ENCODE assay signal across 14 cellular contexts in genomic region chr16:85901760-85902365, GRCh38. TPM values are rescaled to one million over a fixed set of nuclear protein-coding genes. Genes with fewer than 3 reads are reported as not detected.
A peak's percentile ranks its signal among the peaks of the same experiment; 100 is the strongest.
DNase-seq lines count a peak whose midpoint lies in the region; ATAC-seq and TF ChIP-seq lines count a peak whose summit lies in the region.
"Had no signal": no experiment of that assay in that cellular context is flagged by ENCODE, and none has a peak within 500 bp of the region (broad histone marks: within the 10 kb centered on the region; RNA-seq: fewer than 3 reads in every experiment).

No MANE protein-coding gene starts in this region.

- H3K9ac ChIP-seq in MM.1S (ENCODE audit: low read length) (peak overlapping the region; percentile 29; the same call in 1 of the 2 replicates), duodenal mucosa (ENCODE audit: low read depth in 1 of 2, low read length in 2 of 2) (peak overlapping the region; percentile 10 to 50)

- H3K27ac Mint-ChIP-seq in stimulated activated naive CD8-positive, alpha-beta T cell treated with anti-CD3 and anti-CD28 coated beads, Interleukin-15, amount 100 ng/mL, for 72 hours: peak overlapping the region; percentile 81 to 93

- peak overlapping the region; percentile 87; the same call in 1 of the 2 replicates for H3K27ac ChIP-seq in MM.1S (ENCODE audit: low read length)
- H3K27ac ChIP-seq in duodenal mucosa (ENCODE audit: low read depth, low read length): peak overlapping the region; percentile 11
- H3K27ac ChIP-seq: neutrophil, SJCRH30 had no signal

- H3K9me3 ChIP-seq in MM.1S (replicated peaks; ENCODE audit: insufficient read depth, low read length) (no peaks in the 10 kb centered on the region), duodenal mucosa (ENCODE audit: control insufficient read depth in 1 of 2, low read length in 2 of 2) (no peaks in the 10 kb centered on the region)
- H3K9me3 ChIP-seq: SJCRH30 had no signal

- no peak for DNase-seq in activated T-cell treated with anti-CD3 and anti-CD28 coated beads, Interleukin-2, amount 50 U/mL, for 4 hours
- DNase-seq in activated T-cell treated with anti-CD3 and anti-CD28 coated beads for 4 hours (no peak), MM.1S (no peak), omental fat pad (ENCODE audit: low spot score) (no peak)
- DNase-seq in stimulated activated naive CD8-positive, alpha-beta T cell treated with anti-CD3 and anti-CD28 coated beads, Interleukin-15, amount 100 ng/mL, for 72 hours: no peak
- no peak for DNase-seq in stimulated activated CD4-positive, alpha-beta T cell treated with anti-CD3 and anti-CD28 coated beads, Interleukin-2, amount 100 ng/mL, for 48 hours
- DNase-seq: amygdala, glutamatergic neuron, NCI-H187 treated with DMSO at 0.1 percent for 48 hours, NCI-H82, SJCRH30 had no signal

- peak overlapping the region; percentile 66 for H3K4me2 ChIP-seq in MM.1S (ENCODE audit: low read depth, low read length)

- H3K36me3 ChIP-seq in MM.1S (replicated peaks; ENCODE audit: insufficient read depth, low read length): no peaks in the 10 kb centered on the region
- H3K36me3 ChIP-seq in duodenal mucosa (ENCODE audit: control insufficient read depth in 1 of 2, insufficient read depth in 2 of 2, low read length in 2 of 2): peaks cover 34 to 36% of the 10 kb centered on the region in 2 donors
- H3K36me3 ChIP-seq: neutrophil, SJCRH30 had no signal

- peaks cover 18% of the 10 kb centered on the region for H3K79me2 ChIP-seq in MM.1S (ENCODE audit: low read length)

- no peak for TF ChIP-seq CTCF in MM.1S (IDR thresholded peaks at IDR 0.05; ENCODE audit: low read length)
- TF ChIP-seq CTCF in omental fat pad (IDR thresholded peaks at IDR 0.05): no peak

- H3K4me3 Mint-ChIP-seq in activated T-cell treated with anti-CD3 and anti-CD28 coated beads, Interleukin-2, amount 50 U/mL, for 4 hours: peak overlapping the region; percentile 86
- peak overlapping the region; percentile 86 to 91 for H3K4me3 Mint-ChIP-seq in stimulated activated naive CD8-positive, alpha-beta T cell treated with anti-CD3 and anti-CD28 coated beads, Interleukin-15, amount 100 ng/mL, for 72 hours

- H3K9me2 ChIP-seq in MM.1S (replicated peaks; ENCODE audit: insufficient read depth, low read length): no peaks in the 10 kb centered on the region

- peaks cover 66% of the 10 kb centered on the region for H3K36me3 Mint-ChIP-seq in activated T-cell treated with anti-CD3 and anti-CD28 coated beads, Interleukin-2, amount 50 U/mL, for 4 hours (ENCODE audit: insufficient read depth)

- no peak overlapping the region for H2AFZ ChIP-seq in MM.1S (ENCODE audit: low read length)

- ATAC-seq in activated T-cell treated with anti-CD3 and anti-CD28 coated beads, Interleukin-2, amount 50 U/mL, for 4 hours: no peak
- ATAC-seq in stimulated activated naive CD8-positive, alpha-beta T cell treated with anti-CD3 and anti-CD28 coated beads, Interleukin-15, amount 100 ng/mL, for 72 hours: no peak
- no peak for ATAC-seq in omental fat pad (ENCODE audit: low FRiP score)
- ATAC-seq in GM19395 (IDR thresholded peaks at IDR 0.05; ENCODE audit: unreplicated experiment): no peak

- H4K20me1 ChIP-seq in MM.1S (ENCODE audit: insufficient read depth, low read length): no peaks in the 10 kb centered on the region

- H3F3A ChIP-seq in MM.1S (ENCODE audit: insufficient read depth, low read length): peaks cover 10% of the 10 kb centered on the region

- H3K9me3 Mint-ChIP-seq in activated T-cell treated with anti-CD3 and anti-CD28 coated beads, Interleukin-2, amount 50 U/mL, for 4 hours: no peaks in the 10 kb centered on the region
- no peaks in the 10 kb centered on the region for H3K9me3 Mint-ChIP-seq in stimulated activated naive CD8-positive, alpha-beta T cell treated with anti-CD3 and anti-CD28 coated beads, Interleukin-15, amount 100 ng/mL, for 72 hours

- H3K27me3 Mint-ChIP-seq in activated T-cell treated with anti-CD3 and anti-CD28 coated beads, Interleukin-2, amount 50 U/mL, for 4 hours (ENCODE audit: low read depth): peaks cover 11% of the 10 kb centered on the region
- H3K27me3 Mint-ChIP-seq in stimulated activated naive CD8-positive, alpha-beta T cell treated with anti-CD3 and anti-CD28 coated beads, Interleukin-15, amount 100 ng/mL, for 72 hours: no peaks in the 10 kb centered on the region

- peaks cover 19% of the 10 kb centered on the region for H3K4me1 ChIP-seq in MM.1S (ENCODE audit: low read length)
- H3K4me1 ChIP-seq in duodenal mucosa (ENCODE audit: control insufficient read depth in 1 of 2, insufficient read depth in 2 of 2, low read length in 2 of 2): peaks cover 45 to 47% of the 10 kb centered on the region in 2 donors
- H3K4me1 ChIP-seq: SJCRH30 had no signal

- H3K4me1 Mint-ChIP-seq in activated T-cell treated with anti-CD3 and anti-CD28 coated beads, Interleukin-2, amount 50 U/mL, for 4 hours (ENCODE audit: low read depth): peaks cover 64% of the 10 kb centered on the region
- H3K4me1 Mint-ChIP-seq in stimulated activated naive CD8-positive, alpha-beta T cell treated with anti-CD3 and anti-CD28 coated beads, Interleukin-15, amount 100 ng/mL, for 72 hours: peaks cover 82% of the 10 kb centered on the region

- H3K27me3 ChIP-seq in MM.1S (replicated peaks; ENCODE audit: insufficient read depth, low read length) (peaks cover 16% of the 10 kb centered on the region; the same call in 1 of the 2 replicates), duodenal mucosa (ENCODE audit: control insufficient read depth in 1 of 2, insufficient read depth in 2 of 2, low read length in 2 of 2) (no peaks in the 10 kb centered on the region)
- H3K27me3 ChIP-seq: SJCRH30 had no signal

- peak overlapping the region; percentile 33; the same call in 1 of the 2 replicates for H3K4me3 ChIP-seq in MM.1S (ENCODE audit: low read length)
- peak overlapping the region; percentile 76 to 77 for H3K4me3 ChIP-seq in duodenal mucosa (ENCODE audit: low read depth in 1 of 2, low read length in 2 of 2)
- H3K4me3 ChIP-seq: SJCRH30 had no signal

RNA-seq across cellular contexts. Expression of gene IRF8, which starts 2.9 kb away (rescaled TPM):
- 100 to 1,000 TPM; 561 to 775 (median 745) TPM for total RNA-seq in activated T-cell treated with anti-CD3 and anti-CD28 coated beads, Interleukin-2, amount 50 U/mL, for 4 hours
- total RNA-seq in omental fat pad: 100 to 1,000 TPM in 1 of 4 donors, 10 to 100 TPM in 3; 32.5 to 134 (median 65.8) TPM
- total RNA-seq: SJCRH30 had no signal

Comparison
In these comparisons a context has a peak if more than half of its experiments do, and no peak if none do; other contexts are left out.
1. RNA of gene IRF8, which starts 2.9 kb away (total RNA-seq): 561 to 775 TPM in activated T-cell treated with anti-CD3 and anti-CD28 coated beads, Interleukin-2, amount 50 U/mL, for 4 hours; 32.5 to 134 TPM in omental fat pad; every median in the first group is over 4 times any median in the second.